ENCODE assay signal across 8 cellular contexts in genomic region chr5:126354012-126354856, GRCh38.
DNase-seq lines count a peak whose midpoint lies in the region; ATAC-seq and TF ChIP-seq lines count a peak whose summit lies in the region.

No MANE protein-coding gene starts in this region.

- TF ChIP-seq POLR2A in adrenal gland (IDR thresholded peaks at IDR 0.05) (no peak), heart left ventricle (IDR thresholded peaks at IDR 0.05) (no peak)

- peak overlapping the region in 1 of 4 donors; percentile 37 for H3K4me3 ChIP-seq in adrenal gland
- peak overlapping the region in 7 of 12 donors; percentile 14 to 39 (median 32) for H3K4me3 ChIP-seq in heart left ventricle

- H3K27ac ChIP-seq in adrenal gland = peak overlapping the region in 4 of 5 donors; percentile 32 to 81 (median 50)
- peak overlapping the region in 6 of 12 donors; percentile 25 to 63 (median 50) for H3K27ac ChIP-seq in heart left ventricle

- DNase-seq in CD1c-positive myeloid dendritic cell (ENCODE audit: extremely low spot score) (peak; percentile 46), GM19240 (ENCODE audit: insufficient read length, low spot score) (peak; percentile 6), NCI-H2227 (lab: John Stamatoyannopoulos, UW; ENCODE audit: unreplicated experiment) (peak; percentile 8), adrenal gland (no peak), heart left ventricle (no peak), sciatic nerve (ENCODE audit: low spot score) (no peak), KG1 (lab: John Stamatoyannopoulos, UW) (no peak)

- H3K36me3 ChIP-seq in adrenal gland (replicated peaks in 1 of 2) (no peaks in the 10 kb centered on the region), heart left ventricle (no peaks in the 10 kb centered on the region)

- H3K27me3 ChIP-seq in adrenal gland (no peaks in the 10 kb centered on the region), heart left ventricle (no peaks in the 10 kb centered on the region)

- intact Hi-C loops in adrenal gland (cut with DNase I) = loop anchor here (5.0 to 10.0 kb wide), 4 partner anchors 141 to 183 kb away; no protein-coding TSS in a partner anchor
- intact Hi-C loops in heart left ventricle (cut with DNase I) = loop anchor here (1.0 to 10.0 kb wide), 9 partner anchors 68 to 451 kb away; partner anchors contain the start of genes ALDH7A1 (in 2 of the 10), GRAMD2B (in 1 of the 10) and PHAX (in 1 of the 10)
- intact Hi-C loops in sciatic nerve (cut with DNase I) = loop anchor here (5.0 kb wide), 1 partner anchor 183 kb away; no protein-coding TSS in a partner anchor

- H3K9me3 ChIP-seq in adrenal gland (replicated peaks in 1 of 3) (no peaks in the 10 kb centered on the region), heart left ventricle (no peaks in the 10 kb centered on the region)

- H3K4me1 ChIP-seq in adrenal gland (replicated peaks in 1 of 2) = no peaks in the 10 kb centered on the region
- peaks cover 0 to 8% (median 0%) of the 10 kb centered on the region in 12 donors for H3K4me1 ChIP-seq in heart left ventricle

- ATAC-seq in heart left ventricle (peak; percentile 51 to 89 (median 78)), sciatic nerve (peak; percentile 90), HG02571 (IDR thresholded peaks at IDR 0.05; ENCODE audit: unreplicated experiment) (no peak)

- WGBS in adrenal gland, 4 donors = 31 to 42% (median 37%) methylated on average over 6 of the region's 6 CpGs
- WGBS in heart left ventricle, 4 donors = 39 to 44% (median 42%) methylated on average over 6 of the region's 6 CpGs

- peak; percentile 15 to 87 (median 68) for TF ChIP-seq CTCF in adrenal gland (IDR thresholded peaks at IDR 0.05)
- peak; percentile 26 to 82 (median 66) for TF ChIP-seq CTCF in heart left ventricle (IDR thresholded peaks at IDR 0.05)

Comparison
In these comparisons a context has a peak if more than half of its experiments do, and no peak if none do; other contexts are left out.
1. DNase-seq: peak in CD1c-positive myeloid dendritic cell (single experiment), GM19240 (single experiment) and NCI-H2227 (single experiment); none in adrenal gland (0 of 7), heart left ventricle (0 of 5), sciatic nerve (single experiment) and KG1 (single experiment).